ENCODE assay signal across 1 cellular context in genomic region chr3:129002573-129003569, GRCh38.
TF ChIP-seq lines count a peak whose summit lies in the region.

No MANE protein-coding gene starts in this region.

TF ChIP-seq in HepG2, 621 proteins besides CTCF, POLR2A, EP300 and RAD21:
- peak; percentile 50; the same call in 1 of the 2 replicates for TF ChIP-seq ZKSCAN1 (IDR thresholded peaks at IDR 0.05; ENCODE audit: low read length)
- no peak for TF ChIP-seq MAZ (IDR thresholded peaks at IDR 0.05; ENCODE audit: borderline replicate concordance, low read depth, low read length)
- 0 out of 2 replicates have a peak, but pooled peaks have one; percentile 5 for TF ChIP-seq MAZ (CRISPR knock-in tag; IDR thresholded peaks at IDR 0.05; ENCODE audit: low read depth)
- no peak for TF ChIP-seq NCOA1 (CRISPR knock-in tag; IDR thresholded peaks at IDR 0.05)
